1 cellular context compared by ENCODE assay signal in genomic region chr16:85465328-85466307, GRCh38.
TF ChIP-seq lines count a peak whose summit lies in the region.

No MANE protein-coding gene starts in this region.

TF ChIP-seq in K562, 482 proteins besides CTCF, POLR2A, EP300 and RAD21 (continued from another document):
- TF ChIP-seq MTA1 (IDR thresholded peaks at IDR 0.05; ENCODE audit: borderline replicate concordance) (peak; percentile 44; the same call in 1 of the 2 replicates), BRD4 (IDR thresholded peaks at IDR 0.05) (no peak), RBM22 (IDR thresholded peaks at IDR 0.05; ENCODE audit: low read depth, low read length, poor library complexity, severe bottlenecking) (no peak), SMARCA5 (IDR thresholded peaks at IDR 0.05) (peak; percentile 100), PTBP1 (IDR thresholded peaks at IDR 0.05; ENCODE audit: low read depth, low read length) (peak; percentile 80), NFIC (IDR thresholded peaks at IDR 0.05) (peak; percentile 94), ZKSCAN8 (CRISPR knock-in tag; IDR thresholded peaks at IDR 0.05) (peak; percentile 95), ZNF695 (CRISPR knock-in tag; IDR thresholded peaks at IDR 0.05) (no peak), ZFP36 (IDR thresholded peaks at IDR 0.05; ENCODE audit: low read depth, low read length, partially characterized antibody) (peak; percentile 99), TEAD1 (CRISPR knock-in tag; IDR thresholded peaks at IDR 0.05) (0 out of 4 replicates have a peak, but pooled peaks of 1 of the 2 experiments have one; percentile 33), KDM5B (IDR thresholded peaks at IDR 0.05; ENCODE audit: insufficient replicate concordance, low read depth, low read length) (no peak), RBM25 (IDR thresholded peaks at IDR 0.05; ENCODE audit: low read depth, low read length, severe bottlenecking) (peak; percentile 91), ZNF589 (CRISPR knock-in tag; IDR thresholded peaks at IDR 0.05; ENCODE audit: low read depth) (no peak)
- TF ChIP-seq, protein P1, sequence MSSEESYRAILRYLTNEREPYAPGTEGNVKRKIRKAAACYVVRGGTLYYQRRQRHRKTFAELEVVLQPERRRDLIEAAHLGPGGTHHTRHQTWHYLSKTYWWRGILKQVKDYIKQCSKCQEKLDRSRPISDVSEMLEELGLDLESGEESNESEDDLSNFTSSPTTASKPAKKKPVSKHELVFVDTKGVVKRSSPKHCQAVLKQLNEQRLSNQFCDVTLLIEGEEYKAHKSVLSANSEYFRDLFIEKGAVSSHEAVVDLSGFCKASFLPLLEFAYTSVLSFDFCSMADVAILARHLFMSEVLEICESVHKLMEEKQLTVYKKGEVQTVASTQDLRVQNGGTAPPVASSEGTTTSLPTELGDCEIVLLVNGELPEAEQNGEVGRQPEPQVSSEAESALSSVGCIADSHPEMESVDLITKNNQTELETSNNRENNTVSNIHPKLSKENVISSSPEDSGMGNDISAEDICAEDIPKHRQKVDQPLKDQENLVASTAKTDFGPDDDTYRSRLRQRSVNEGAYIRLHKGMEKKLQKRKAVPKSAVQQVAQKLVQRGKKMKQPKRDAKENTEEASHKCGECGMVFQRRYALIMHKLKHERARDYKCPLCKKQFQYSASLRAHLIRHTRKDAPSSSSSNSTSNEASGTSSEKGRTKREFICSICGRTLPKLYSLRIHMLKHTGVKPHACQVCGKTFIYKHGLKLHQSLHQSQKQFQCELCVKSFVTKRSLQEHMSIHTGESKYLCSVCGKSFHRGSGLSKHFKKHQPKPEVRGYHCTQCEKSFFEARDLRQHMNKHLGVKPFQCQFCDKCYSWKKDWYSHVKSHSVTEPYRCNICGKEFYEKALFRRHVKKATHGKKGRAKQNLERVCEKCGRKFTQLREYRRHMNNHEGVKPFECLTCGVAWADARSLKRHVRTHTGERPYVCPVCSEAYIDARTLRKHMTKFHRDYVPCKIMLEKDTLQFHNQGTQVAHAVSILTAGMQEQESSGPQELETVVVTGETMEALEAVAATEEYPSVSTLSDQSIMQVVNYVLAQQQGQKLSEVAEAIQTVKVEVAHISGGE (CRISPR knock-in tag; IDR thresholded peaks at IDR 0.05) = peak in 1 of 3 experiments; percentile 84; a peak in 1 of 6 replicates
